ENCODE assay signal across 1 cellular context in genomic region chr17:12613566-12613965, GRCh38.
TF ChIP-seq lines count a peak whose summit lies in the region.

No MANE protein-coding gene starts in this region.

TF ChIP-seq in GM23338, 12 proteins besides CTCF, POLR2A, EP300 and RAD21 (continued from another document):
- TF ChIP-seq, protein P1, sequence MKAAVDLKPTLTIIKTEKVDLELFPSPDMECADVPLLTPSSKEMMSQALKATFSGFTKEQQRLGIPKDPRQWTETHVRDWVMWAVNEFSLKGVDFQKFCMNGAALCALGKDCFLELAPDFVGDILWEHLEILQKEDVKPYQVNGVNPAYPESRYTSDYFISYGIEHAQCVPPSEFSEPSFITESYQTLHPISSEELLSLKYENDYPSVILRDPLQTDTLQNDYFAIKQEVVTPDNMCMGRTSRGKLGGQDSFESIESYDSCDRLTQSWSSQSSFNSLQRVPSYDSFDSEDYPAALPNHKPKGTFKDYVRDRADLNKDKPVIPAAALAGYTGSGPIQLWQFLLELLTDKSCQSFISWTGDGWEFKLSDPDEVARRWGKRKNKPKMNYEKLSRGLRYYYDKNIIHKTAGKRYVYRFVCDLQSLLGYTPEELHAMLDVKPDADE (IDR thresholded peaks at IDR 0.05) = no peak
